13 cellular contexts compared by ENCODE assay signal in the genomic region with DNA sequence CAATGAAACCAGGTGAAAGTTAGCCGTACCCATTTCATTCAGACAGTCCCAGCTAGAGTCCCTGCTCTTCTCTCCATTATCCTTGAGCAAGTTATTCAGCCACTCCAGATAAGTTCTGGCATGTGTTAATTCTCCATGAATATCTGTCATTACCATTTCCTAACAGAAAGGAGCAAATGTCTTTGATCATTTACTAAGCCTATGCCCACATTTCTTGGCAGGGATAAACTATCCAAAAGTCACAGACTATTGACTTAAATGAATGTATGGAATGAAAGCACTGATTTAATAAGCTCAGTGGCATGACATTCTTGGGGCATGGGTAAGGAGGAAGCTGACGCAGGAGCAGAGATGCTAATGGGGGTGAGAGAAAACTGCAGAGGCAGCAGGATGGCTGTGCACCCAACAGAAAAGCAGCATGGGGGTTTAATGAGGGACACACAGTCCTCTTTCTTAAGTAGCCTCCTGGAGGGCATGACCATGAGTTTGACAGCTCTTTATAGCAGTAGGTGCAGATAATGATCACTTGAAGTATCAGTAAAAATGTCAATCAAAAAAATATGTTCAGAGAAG. TPM values are rescaled to one million over a fixed set of nuclear protein-coding genes. Genes with fewer than 3 reads are reported as not detected.
DNase-seq lines count a peak whose midpoint lies in the region; ATAC-seq, FAIRE-seq and TF ChIP-seq lines count a peak whose summit lies in the region.
"Had no signal": no experiment of that assay in that cellular context is flagged by ENCODE, and none has a peak within 500 bp of the region (broad histone marks: within the 10 kb centered on the region; RNA-seq: fewer than 3 reads in every experiment).

No MANE protein-coding gene starts in this region.

- no peak overlapping the region for H4K5ac ChIP-seq in H9 (ENCODE audit: insufficient read length, low read depth, low read length)

- H2BK120ac ChIP-seq in H9 (ENCODE audit: low read depth, low read length, poor library complexity, severe bottlenecking) = no peak overlapping the region

- peak overlapping the region; percentile 70 for H3K27ac ChIP-seq in GM23248
- peak overlapping the region; percentile 80 for H3K27ac ChIP-seq in RWPE1
- H3K27ac ChIP-seq in H9 (ENCODE audit: insufficient read length, low read depth, low read length) = no peak overlapping the region
- H3K27ac ChIP-seq in pancreas = no peak overlapping the region
- H3K27ac ChIP-seq: left ventricle myocardium inferior, neutrophil had no signal

- no peak overlapping the region for H4K8ac ChIP-seq in H9 (replicated peaks; ENCODE audit: insufficient read length, low read depth, low read length)

- H3K27me3 Mint-ChIP-seq in H9 (ENCODE audit: low read depth) = peaks cover 3% of the 10 kb centered on the region

- H2AK5ac ChIP-seq in H9 (ENCODE audit: insufficient read length, low read length) = no peak overlapping the region

- H3K23me2 ChIP-seq in H9 (ENCODE audit: insufficient read length, low read depth, low read length, poor library complexity, severe bottlenecking) = no peaks in the 10 kb centered on the region

- H3K9ac ChIP-seq in GM23248 (peak overlapping the region; percentile 15; the same call in 1 of the 2 replicates), H9 (ENCODE audit: extremely low read depth, insufficient read length, low read length) (no peak overlapping the region)

- H3K56ac ChIP-seq in H9 (ENCODE audit: insufficient read length, low read depth, low read length) = no peak overlapping the region

- H3K27me3 ChIP-seq in GM23248 (replicated peaks; ENCODE audit: insufficient read depth) = no peaks in the 10 kb centered on the region
- no peaks in the 10 kb centered on the region for H3K27me3 ChIP-seq in H9 (ENCODE audit: insufficient read depth, low read length)
- no peaks in the 10 kb centered on the region for H3K27me3 ChIP-seq in pancreas

- peaks cover 14 to 15% of the 10 kb centered on the region in 2 experiments for H3K9me3 Mint-ChIP-seq in H9
- H3K9me3 Mint-ChIP-seq: stimulated activated naive CD8-positive, alpha-beta T cell treated with anti-CD3 and anti-CD28 coated beads, Interleukin-15, Interleukin-2, amounts not matched to agents 100 ng/mL and 50 ng/mL, for 24 hours had no signal

- H2BK12ac ChIP-seq in H9 (ENCODE audit: insufficient read length, low read depth, low read length) = no peak overlapping the region

- peaks cover 37 to 38% of the 10 kb centered on the region in 2 experiments for H3K4me1 Mint-ChIP-seq in H9
- H3K4me1 Mint-ChIP-seq: activated CD8-positive, alpha-beta memory T cell treated with anti-CD3 and anti-CD28 coated beads, Interleukin-2, amount 10 ng/mL, durations not matched to agents 7 days and 5 days had no signal

- H4K20me1 ChIP-seq in GM23248 (ENCODE audit: insufficient read depth) (no peaks in the 10 kb centered on the region), H9 (ENCODE audit: control insufficient read depth, insufficient read depth, insufficient read length) (no peaks in the 10 kb centered on the region)

- H3K36me3 Mint-ChIP-seq in H9 (ENCODE audit: insufficient read depth in 1 of 3, low read depth in 3 of 3) = peaks cover 7 to 16% (median 7%) of the 10 kb centered on the region in 3 experiments
- H3K36me3 Mint-ChIP-seq: activated CD8-positive, alpha-beta memory T cell treated with anti-CD3 and anti-CD28 coated beads, Interleukin-2, amount 10 ng/mL, durations not matched to agents 7 days and 5 days had no signal

- no peak for FAIRE-seq in pancreas (lab: Jason Lieb, UNC)

- peak; percentile 96 for ATAC-seq in esophagus mucosa
- ATAC-seq in pancreas = no peak
- ATAC-seq: activated CD8-positive, alpha-beta memory T cell treated with anti-CD3 and anti-CD28 coated beads, Interleukin-2, amount 10 ng/mL, durations not matched to agents 7 days and 5 days had no signal

- H3K27ac Mint-ChIP-seq in H9 = no peak overlapping the region
- H3K27ac Mint-ChIP-seq: activated CD8-positive, alpha-beta memory T cell treated with anti-CD3 and anti-CD28 coated beads, Interleukin-2, amount 10 ng/mL, durations not matched to agents 7 days and 5 days; stimulated activated naive CD8-positive, alpha-beta T cell treated with anti-CD3 and anti-CD28 coated beads, Interleukin-15, Interleukin-2, amounts not matched to agents 100 ng/mL and 50 ng/mL, for 24 hours had no signal

- intact Hi-C loops in pancreas (cut with DNase I) = no loop called here

- H2BK5ac ChIP-seq in H9 (ENCODE audit: insufficient read length, low read length) = no peak overlapping the region

- no peak overlapping the region for H2BK20ac ChIP-seq in H9 (ENCODE audit: low read depth, low read length, poor library complexity, severe bottlenecking)

- H3T11ph ChIP-seq in H9 (ENCODE audit: low read length) = no peak overlapping the region

- POLR2A ChIA-PET in RWPE1 (lab: Yijun Ruan, JAX; ENCODE audit: low non-redundant PET) = no interaction called here

- DNase-seq in GM23248 (peak; percentile 90), RWPE1 (ENCODE audit: low spot score) (peak; percentile 50), retinal pigment epithelial cell (ENCODE audit: low read depth) (peak; percentile 99), H9 (no peak), NCI-H2081 treated with DMSO at 0.1 percent for 48 hours (lab: John Stamatoyannopoulos, UW) (no peak), pancreas (no peak)
- DNase-seq: activated CD8-positive, alpha-beta memory T cell treated with anti-CD3 and anti-CD28 coated beads, Interleukin-2, amount 10 ng/mL, durations not matched to agents 7 days and 5 days; aorta; DMS53; left ventricle myocardium inferior had no signal

- TF ChIP-seq CTCF in RWPE1 (conservative IDR thresholded peaks at IDR 0.05; ENCODE audit: low read depth) (no peak), retinal pigment epithelial cell (conservative IDR thresholded peaks at IDR 0.05; ENCODE audit: low read depth, low read length) (no peak), H9 (conservative IDR thresholded peaks at IDR 0.05) (no peak), pancreas (IDR thresholded peaks at IDR 0.05) (no peak)

- H3K9me3 ChIP-seq in GM23248 (ENCODE audit: low read depth) = no peaks in the 10 kb centered on the region
- H3K9me3 ChIP-seq in H9 (ENCODE audit: control insufficient read depth, low read depth, low read length) = no peaks in the 10 kb centered on the region
- H3K9me3 ChIP-seq in pancreas = no peaks in the 10 kb centered on the region
- H3K9me3 ChIP-seq: left ventricle myocardium inferior, neutrophil had no signal

- H3K79me1 ChIP-seq in H9 (ENCODE audit: insufficient read depth, low read depth, low read length, poor library complexity, severe bottlenecking) = no peaks in the 10 kb centered on the region

- H3K4me3 Mint-ChIP-seq in H9 = no peak overlapping the region
- H3K4me3 Mint-ChIP-seq: activated CD8-positive, alpha-beta memory T cell treated with anti-CD3 and anti-CD28 coated beads, Interleukin-2, amount 10 ng/mL, durations not matched to agents 7 days and 5 days; stimulated activated naive CD8-positive, alpha-beta T cell treated with anti-CD3 and anti-CD28 coated beads, Interleukin-15, Interleukin-2, amounts not matched to agents 100 ng/mL and 50 ng/mL, for 24 hours had no signal

- H3K79me2 ChIP-seq in GM23248 (ENCODE audit: insufficient read depth) = no peaks in the 10 kb centered on the region
- no peaks in the 10 kb centered on the region for H3K79me2 ChIP-seq in H9 (ENCODE audit: insufficient read depth, low read length)

- no peaks in the 10 kb centered on the region for H3K36me3 ChIP-seq in GM23248 (ENCODE audit: low read depth)
- H3K36me3 ChIP-seq in pancreas = no peaks in the 10 kb centered on the region
- H3K36me3 ChIP-seq: left ventricle myocardium inferior, neutrophil had no signal

- 0 out of 2 replicates have a peak overlapping the region, but pooled peaks have one; percentile 12 for H3K4me3 ChIP-seq in GM23248
- H3K4me3 ChIP-seq in retinal pigment epithelial cell (ENCODE audit: low read length) = no peak overlapping the region
- no peak overlapping the region for H3K4me3 ChIP-seq in pancreas
- H3K4me3 ChIP-seq: left ventricle myocardium inferior had no signal

- in situ Hi-C loops in GM23248 (cut with MboI) = no loop called here

- H3F3A ChIP-seq in GM23248 (ENCODE audit: insufficient read depth) = peaks cover 22% of the 10 kb centered on the region

- H2BK15ac ChIP-seq in H9 (ENCODE audit: low read depth, low read length) = no peak overlapping the region

- WGBS in GM23248 (ENCODE audit: low coverage in 1 of 2, low lambda C conversion rate in 2 of 2, missing lambda C conversion rate in 2 of 2), 2 experiments = 15 to 19% methylated on average over 2 of the region's 2 CpGs
- no CpG with 5 or more reads among the region's 2 CpGs for WGBS in H9 (ENCODE audit: extremely low coverage, insufficient read length, low lambda C conversion rate)
- 62 to 67% methylated on average over 2 of the region's 2 CpGs for WGBS in pancreas, 2 donors

- no peak overlapping the region for H3K18ac ChIP-seq in H9 (ENCODE audit: insufficient read length, low read depth, low read length)

- H3K4me2 ChIP-seq in GM23248 (ENCODE audit: unreplicated experiment) = peak overlapping the region; percentile 55
- H3K4me2 ChIP-seq in H9 (ENCODE audit: insufficient read depth, insufficient read length, low read length) = no peak overlapping the region

- H2AFZ ChIP-seq in GM23248 (no peak overlapping the region), H9 (ENCODE audit: low read length) (no peak overlapping the region)

- no peak overlapping the region for H3K23ac ChIP-seq in H9 (ENCODE audit: insufficient read length, low read depth, low read length)

- H3K14ac ChIP-seq in H9 (ENCODE audit: insufficient read depth, low read length) = no peak overlapping the region

- CTCF ChIA-PET in RWPE1 (lab: Yijun Ruan, JAX) = interaction anchor here (0.5 to 0.6 kb wide), 3 partner anchors 42 to 416 kb away, joined by 3 read pairs; no protein-coding TSS in a partner anchor

- no peak overlapping the region for H3K4ac ChIP-seq in H9 (ENCODE audit: low read depth, low read length)

- no peak overlapping the region for H4K91ac ChIP-seq in H9 (ENCODE audit: insufficient read length, low read depth, low read length)

- no peaks in the 10 kb centered on the region for H3K9me2 ChIP-seq in GM23248 (ENCODE audit: insufficient read depth)

- H3K4me1 ChIP-seq in GM23248 (ENCODE audit: insufficient read depth) = peaks cover 31% of the 10 kb centered on the region
- H3K4me1 ChIP-seq in H9 (ENCODE audit: insufficient read depth, low read length) = peaks cover 4% of the 10 kb centered on the region; the same call in 1 of the 2 replicates
- no peaks in the 10 kb centered on the region for H3K4me1 ChIP-seq in pancreas

RNA-seq across cellular contexts. Expression of gene DHCR24, which starts 17.6 kb away (rescaled TPM):
- 40.7 and 63.4 TPM in 2 replicates for total RNA-seq in GM23248 (2014; rRNA removed; shearing (Covaris generic))
- 42.5 and 44.1 TPM in 2 replicates for polyA plus RNA-seq in GM23248 (2016; fragmentation: Nextera tagmentation; extraction: Ambion mirVana)
- total RNA-seq in esophagus mucosa = 530 TPM
- total RNA-seq in H9 (2021) = 318 and 340 TPM in 2 replicates
- 10 to 100 TPM; 10.6 to 64.7 (median 38.5) TPM for total RNA-seq in pancreas
- polyA plus RNA-seq in pancreas = 10 to 100 TPM; 10.6 to 11.3 TPM

Comparison
In these comparisons a context has a peak if more than half of its experiments do, and no peak if none do; other contexts are left out.
1. DNase-seq: peak in GM23248 (single experiment), RWPE1 (single experiment) and retinal pigment epithelial cell (single experiment); none in H9 (single experiment), NCI-H2081 treated with DMSO at 0.1 percent for 48 hours (single experiment) and pancreas (0 of 6).
2. H3K27ac ChIP-seq: peak in GM23248 (single experiment) and RWPE1 (single experiment); none in H9 (single experiment) and pancreas (0 of 4).